ENCODE assay signal across 1 cellular context in the genomic region with DNA sequence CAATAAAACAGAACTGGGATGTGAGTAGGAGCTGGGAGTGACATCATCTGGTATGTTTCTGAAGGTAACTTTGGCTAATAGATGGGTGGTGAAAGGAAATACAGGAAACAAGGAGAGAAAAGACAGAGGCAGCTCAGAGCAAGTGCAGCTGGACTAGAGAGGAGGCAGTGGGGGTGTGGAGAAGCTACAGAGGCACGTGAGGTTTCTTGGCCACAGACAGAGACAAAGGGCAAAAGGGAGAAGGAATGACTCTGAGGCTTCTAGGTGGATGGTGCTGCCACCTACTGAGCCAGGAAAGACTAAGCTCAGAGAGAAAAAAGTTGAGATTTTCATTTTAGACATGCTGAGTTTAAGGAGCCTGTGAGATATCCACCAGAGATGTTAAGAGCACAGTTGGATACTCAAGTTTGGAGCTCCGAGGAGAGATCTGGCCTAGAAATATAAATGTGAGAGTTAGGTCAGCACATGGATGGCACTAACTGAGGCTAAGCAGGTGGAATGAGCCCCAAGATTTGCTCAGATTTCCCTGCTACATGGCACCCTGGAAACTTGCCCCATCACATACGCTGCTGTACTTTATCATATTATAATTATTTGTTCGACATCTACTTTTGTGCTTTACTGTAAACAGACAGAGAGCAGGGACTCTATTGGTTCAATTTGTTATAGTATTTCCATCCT.
TF ChIP-seq lines count a peak whose summit lies in the region.

No MANE protein-coding gene starts in this region.

TF ChIP-seq in H1, 55 proteins besides CTCF, POLR2A, EP300 and RAD21:
- TF ChIP-seq, protein P1, sequence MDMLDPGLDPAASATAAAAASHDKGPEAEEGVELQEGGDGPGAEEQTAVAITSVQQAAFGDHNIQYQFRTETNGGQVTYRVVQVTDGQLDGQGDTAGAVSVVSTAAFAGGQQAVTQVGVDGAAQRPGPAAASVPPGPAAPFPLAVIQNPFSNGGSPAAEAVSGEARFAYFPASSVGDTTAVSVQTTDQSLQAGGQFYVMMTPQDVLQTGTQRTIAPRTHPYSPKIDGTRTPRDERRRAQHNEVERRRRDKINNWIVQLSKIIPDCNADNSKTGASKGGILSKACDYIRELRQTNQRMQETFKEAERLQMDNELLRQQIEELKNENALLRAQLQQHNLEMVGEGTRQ (IDR thresholded peaks at IDR 0.05; ENCODE audit: low read length): 0 out of 2 replicates have a peak, but pooled peaks have one; percentile 25
- TF ChIP-seq ASH2L (IDR thresholded peaks at IDR 0.05; ENCODE audit: low read length) (no peak), MAX (IDR thresholded peaks at IDR 0.05) (peak; percentile 64)
